In genomic region chr1:111475706-111476105, GRCh38 we compare ENCODE assay signal across 1 cellular context.
TF ChIP-seq lines count a peak whose summit lies in the region.

No MANE protein-coding gene starts in this region.

TF ChIP-seq in GM12878, 131 proteins besides CTCF, POLR2A, EP300 and RAD21 (continues in another document):
- TF ChIP-seq SKIL (IDR thresholded peaks at IDR 0.05; ENCODE audit: low read depth, poor library complexity, severe bottlenecking) (no peak), NFIC (IDR thresholded peaks at IDR 0.05; ENCODE audit: low read depth, low read length) (peak; percentile 50; the same call in 1 of the 2 replicates), BHLHE40 (IDR thresholded peaks at IDR 0.05; ENCODE audit: borderline replicate concordance in 1 of 2, low read depth in 2 of 2, low read length in 1 of 2) (peak in 1 of 2 experiments; percentile 33; a peak in 1 of 4 replicates), TCF7 (IDR thresholded peaks at IDR 0.05; ENCODE audit: borderline replicate concordance) (no peak), HDAC6 (IDR thresholded peaks at IDR 0.05; ENCODE audit: unreplicated experiment) (no peak), ESRRA (IDR thresholded peaks at IDR 0.05; ENCODE audit: low read length) (no peak), ZNF217 (IDR thresholded peaks at IDR 0.05) (no peak), FOXM1 (IDR thresholded peaks at IDR 0.05; ENCODE audit: low read depth, low read length) (0 out of 2 replicates have a peak, but pooled peaks have one; percentile 33), BRCA1 (IDR thresholded peaks at IDR 0.05; ENCODE audit: low read depth, low read length) (no peak), MYB (IDR thresholded peaks at IDR 0.05; ENCODE audit: borderline replicate concordance, low read depth, low read length) (no peak), SMAD5 (IDR thresholded peaks at IDR 0.05; ENCODE audit: low read depth) (no peak), IKZF1 (conservative IDR thresholded peaks at IDR 0.05) (0 out of 2 replicates have a peak, but pooled peaks have one; percentile 24), USF1 (IDR thresholded peaks at IDR 0.05; ENCODE audit: borderline replicate concordance, extremely low read length, insufficient read depth, low read depth, low read length) (no peak), PBX3 (IDR thresholded peaks at IDR 0.05; ENCODE audit: insufficient replicate concordance, low read depth, low read length) (no peak), ATF2 (IDR thresholded peaks at IDR 0.05; ENCODE audit: low read length) (no peak), IRF5 (IDR thresholded peaks at IDR 0.05; ENCODE audit: borderline replicate concordance) (no peak), RUNX3 (IDR thresholded peaks at IDR 0.05; ENCODE audit: low read length) (peak; percentile 93), CUX1 (IDR thresholded peaks at IDR 0.05; ENCODE audit: insufficient replicate concordance, low read depth, low read length) (no peak), NBN (IDR thresholded peaks at IDR 0.05) (no peak), RCOR1 (conservative IDR thresholded peaks at IDR 0.05; ENCODE audit: low read depth, low read length) (no peak), ZNF622 (IDR thresholded peaks at IDR 0.05) (no peak), HDAC2 (IDR thresholded peaks at IDR 0.05) (no peak), CEBPZ (IDR thresholded peaks at IDR 0.05; ENCODE audit: low read depth, low read length) (no peak), STAT1 (conservative IDR thresholded peaks at IDR 0.05) (no peak), TAF1 (IDR thresholded peaks at IDR 0.05; ENCODE audit: borderline replicate concordance, low read depth, low read length) (no peak), E4F1 (IDR thresholded peaks at IDR 0.05; ENCODE audit: borderline replicate concordance, partially characterized antibody) (no peak), RELA (IDR thresholded peaks at IDR 0.05; ENCODE audit: borderline replicate concordance, partially characterized antibody) (no peak), IKZF2 (IDR thresholded peaks at IDR 0.05) (peak in 1 of 2 experiments; percentile 12; a peak in 2 of 4 replicates), KAT2A (conservative IDR thresholded peaks at IDR 0.05; ENCODE audit: control insufficient read depth, low read depth, low read length) (no peak), EGR1 (IDR thresholded peaks at IDR 0.05; ENCODE audit: borderline replicate concordance in 1 of 2, low read depth in 2 of 2, low read length in 2 of 2) (no peak), ELK1 (IDR thresholded peaks at IDR 0.05; ENCODE audit: low read depth, low read length) (no peak), SPI1 (IDR thresholded peaks at IDR 0.05; ENCODE audit: borderline replicate concordance, insufficient read depth, low read depth, low read length) (no peak), CBFB (IDR thresholded peaks at IDR 0.05; ENCODE audit: low read depth) (peak; percentile 54; the same call in 1 of the 2 replicates), FOS (IDR thresholded peaks at IDR 0.05; ENCODE audit: borderline replicate concordance, extremely low read depth, insufficient read length) (no peak), SMAD1 (IDR thresholded peaks at IDR 0.05; ENCODE audit: low read depth, partially characterized antibody) (no peak), JUNB (IDR thresholded peaks at IDR 0.05) (peak; percentile 27; the same call in 1 of the 2 replicates), YY1 (IDR thresholded peaks at IDR 0.05; ENCODE audit: low read depth, low read length) (no peak), ATF7 (IDR thresholded peaks at IDR 0.05; ENCODE audit: low read depth) (no peak), ATF3 (IDR thresholded peaks at IDR 0.05; ENCODE audit: borderline replicate concordance, extremely low read depth, low read depth, low read length) (no peak), CHD4 (IDR thresholded peaks at IDR 0.05) (no peak), MTA2 (IDR thresholded peaks at IDR 0.05; ENCODE audit: low read depth) (peak; percentile 54; the same call in 1 of the 2 replicates), NR2F1 (conservative IDR thresholded peaks at IDR 0.05) (peak; percentile 60; the same call in 1 of the 2 replicates), GATAD2B (conservative IDR thresholded peaks at IDR 0.05; ENCODE audit: low read depth) (no peak), RBBP5 (conservative IDR thresholded peaks at IDR 0.05) (no peak), DPF2 (IDR thresholded peaks at IDR 0.05) (no peak)
